In genomic region chr14:103879570-103880333, GRCh38 we compare ENCODE assay signal across 7 cellular contexts. TPM values are rescaled to one million over a fixed set of nuclear protein-coding genes. Genes with fewer than 3 reads are reported as not detected.
DNase-seq lines count a peak whose midpoint lies in the region; ATAC-seq and TF ChIP-seq lines count a peak whose summit lies in the region.

No MANE protein-coding gene starts in this region.

- in situ Hi-C loops in GM23248 (cut with MboI): no loop called here

- peak overlapping the region; percentile 55 for H2AFZ ChIP-seq in GM23248

- H3K4me1 ChIP-seq in GM23248 (ENCODE audit: insufficient read depth) (peaks cover 12% of the 10 kb centered on the region; the same call in 1 of the 2 replicates), right atrium auricular region (peaks cover 0 to 39% of the 10 kb centered on the region in 2 donors)

- no peak for TF ChIP-seq CTCF in right atrium auricular region (IDR thresholded peaks at IDR 0.05)

- no peak for ATAC-seq in activated CD8-positive, alpha-beta T cell treated with anti-CD3 and anti-CD28 coated beads, Interleukin-2, amount 10 ng/mL, durations not matched to agents 7 days and 5 days
- ATAC-seq in HG03095 (IDR thresholded peaks at IDR 0.05; ENCODE audit: unreplicated experiment) (no peak), HG02798 (IDR thresholded peaks at IDR 0.05; ENCODE audit: poor library complexity, unreplicated experiment) (no peak)

- H4K20me1 ChIP-seq in GM23248 (ENCODE audit: insufficient read depth): no peaks in the 10 kb centered on the region

- H3F3A ChIP-seq in GM23248 (ENCODE audit: insufficient read depth): peaks cover 9% of the 10 kb centered on the region; the same call in 1 of the 2 replicates

- H3K36me3 ChIP-seq in GM23248 (ENCODE audit: low read depth) (no peaks in the 10 kb centered on the region), right atrium auricular region (no peaks in the 10 kb centered on the region)

- no peak overlapping the region for H3K9ac ChIP-seq in GM23248

- H3K9me3 ChIP-seq in GM23248 (ENCODE audit: low read depth) (no peaks in the 10 kb centered on the region), right atrium auricular region (no peaks in the 10 kb centered on the region)

- H3K4me1 Mint-ChIP-seq in activated CD8-positive, alpha-beta T cell treated with anti-CD3 and anti-CD28 coated beads, Interleukin-2, amount 10 ng/mL, durations not matched to agents 7 days and 5 days (ENCODE audit: low read depth): peaks cover 20% of the 10 kb centered on the region
- H3K4me1 Mint-ChIP-seq in stimulated activated naive CD8-positive, alpha-beta T cell treated with anti-CD3 and anti-CD28 coated beads, Interleukin-15, Interleukin-2, amounts not matched to agents 100 ng/mL and 50 ng/mL, for 24 hours (ENCODE audit: low read depth): peaks cover 23% of the 10 kb centered on the region

- H3K4me3 Mint-ChIP-seq in activated CD8-positive, alpha-beta T cell treated with anti-CD3 and anti-CD28 coated beads, Interleukin-2, amount 10 ng/mL, durations not matched to agents 7 days and 5 days: peak overlapping the region; percentile 25
- peak overlapping the region; percentile 52 for H3K4me3 Mint-ChIP-seq in stimulated activated naive CD8-positive, alpha-beta T cell treated with anti-CD3 and anti-CD28 coated beads, Interleukin-15, Interleukin-2, amounts not matched to agents 100 ng/mL and 50 ng/mL, for 24 hours

- WGBS in GM23248 (ENCODE audit: low coverage in 1 of 2, low lambda C conversion rate in 2 of 2, missing lambda C conversion rate in 2 of 2), 2 experiments: 48 to 50% methylated on average over 33 to 34 of the region's 34 CpGs

- DNase-seq in GM23248: peak; percentile 66
- DNase-seq in activated CD8-positive, alpha-beta T cell treated with anti-CD3 and anti-CD28 coated beads, Interleukin-2, amount 10 ng/mL, durations not matched to agents 7 days and 5 days: no peak
- no peak for DNase-seq in right atrium auricular region (ENCODE audit: low spot score)
- no peak for DNase-seq in NCI-H82 treated with DMSO at 0.1 percent for 48 hours (lab: John Stamatoyannopoulos, UW; ENCODE audit: unreplicated experiment)

- H3K9me2 ChIP-seq in GM23248 (ENCODE audit: insufficient read depth): no peaks in the 10 kb centered on the region

- H3K36me3 Mint-ChIP-seq in activated CD8-positive, alpha-beta T cell treated with anti-CD3 and anti-CD28 coated beads, Interleukin-2, amount 10 ng/mL, durations not matched to agents 7 days and 5 days (ENCODE audit: low read depth): no peaks in the 10 kb centered on the region
- no peaks in the 10 kb centered on the region for H3K36me3 Mint-ChIP-seq in stimulated activated naive CD8-positive, alpha-beta T cell treated with anti-CD3 and anti-CD28 coated beads, Interleukin-15, Interleukin-2, amounts not matched to agents 100 ng/mL and 50 ng/mL, for 24 hours (ENCODE audit: low read depth)

- no peaks in the 10 kb centered on the region for H3K9me3 Mint-ChIP-seq in activated CD8-positive, alpha-beta T cell treated with anti-CD3 and anti-CD28 coated beads, Interleukin-2, amount 10 ng/mL, durations not matched to agents 7 days and 5 days (ENCODE audit: insufficient read depth)
- H3K9me3 Mint-ChIP-seq in stimulated activated naive CD8-positive, alpha-beta T cell treated with anti-CD3 and anti-CD28 coated beads, Interleukin-15, Interleukin-2, amounts not matched to agents 100 ng/mL and 50 ng/mL, for 24 hours: no peaks in the 10 kb centered on the region

- H3K27ac ChIP-seq in GM23248 (peak overlapping the region; percentile 11; the same call in 1 of the 2 replicates), right atrium auricular region (peak overlapping the region; percentile 85 to 87)

- H3K4me3 ChIP-seq in GM23248 (peak overlapping the region; percentile 63), right atrium auricular region (peak overlapping the region in 1 of 2 donors; percentile 34)

- H3K27me3 ChIP-seq in GM23248 (replicated peaks; ENCODE audit: insufficient read depth) (no peaks in the 10 kb centered on the region), right atrium auricular region (no peaks in the 10 kb centered on the region)

- H3K79me2 ChIP-seq in GM23248 (ENCODE audit: insufficient read depth): no peaks in the 10 kb centered on the region

- CTCF ChIA-PET in activated CD8-positive, alpha-beta T cell treated with anti-CD3 and anti-CD28 coated beads, Interleukin-2, amount 10 ng/mL, durations not matched to agents 7 days and 5 days (lab: Charles Lee): interaction anchor here (0.7 to 7.4 kb wide), 3 partner anchors 21 to 72 kb away, joined by 3 to 36 read pairs (median 5); no protein-coding TSS in a partner anchor

- H3K4me2 ChIP-seq in GM23248 (ENCODE audit: unreplicated experiment): peak overlapping the region; percentile 89

- H3K27me3 Mint-ChIP-seq in activated CD8-positive, alpha-beta T cell treated with anti-CD3 and anti-CD28 coated beads, Interleukin-2, amount 10 ng/mL, durations not matched to agents 7 days and 5 days (ENCODE audit: low read depth): no peaks in the 10 kb centered on the region
- peaks cover 2% of the 10 kb centered on the region for H3K27me3 Mint-ChIP-seq in stimulated activated naive CD8-positive, alpha-beta T cell treated with anti-CD3 and anti-CD28 coated beads, Interleukin-15, Interleukin-2, amounts not matched to agents 100 ng/mL and 50 ng/mL, for 24 hours

- H3K27ac Mint-ChIP-seq in activated CD8-positive, alpha-beta T cell treated with anti-CD3 and anti-CD28 coated beads, Interleukin-2, amount 10 ng/mL, durations not matched to agents 7 days and 5 days: no peak overlapping the region
- peak overlapping the region; percentile 58 for H3K27ac Mint-ChIP-seq in stimulated activated naive CD8-positive, alpha-beta T cell treated with anti-CD3 and anti-CD28 coated beads, Interleukin-15, Interleukin-2, amounts not matched to agents 100 ng/mL and 50 ng/mL, for 24 hours

- POLR2A ChIA-PET in activated CD8-positive, alpha-beta T cell treated with anti-CD3 and anti-CD28 coated beads, Interleukin-2, amount 10 ng/mL, durations not matched to agents 7 days and 5 days (lab: Charles Lee): interaction anchor here (0.8 kb wide), 1 partner anchor 7 kb away, joined by 4 read pairs; no protein-coding TSS in a partner anchor

RNA-seq across cellular contexts. Expression of gene PPP1R13B, which starts 32.4 kb away (rescaled TPM):
- 4.6 and 10.6 TPM in 2 replicates for total RNA-seq in GM23248 (2014; rRNA removed; shearing (Covaris generic))
- polyA plus RNA-seq in GM23248 (2016; fragmentation: Nextera tagmentation; extraction: Ambion mirVana): 2.0 and 2.4 TPM in 2 replicates
- total RNA-seq in activated CD8-positive, alpha-beta T cell treated with anti-CD3 and anti-CD28 coated beads, Interleukin-2, amount 10 ng/mL, durations not matched to agents 7 days and 5 days: 10 to 100 TPM; 11.9 to 12.6 TPM
- total RNA-seq in right atrium auricular region: 10 to 100 TPM; 45.7 to 47.8 TPM

RNA-seq across cellular contexts. Expression of gene TDRD9, which starts 48.5 kb away (rescaled TPM):
- total RNA-seq in GM23248 (2014; rRNA removed; shearing (Covaris generic)): not detected in 2 replicates
- not detected in 2 replicates for polyA plus RNA-seq in GM23248 (2016; fragmentation: Nextera tagmentation; extraction: Ambion mirVana)
- 1 to 10 TPM; 1.3 to 2.7 TPM for total RNA-seq in activated CD8-positive, alpha-beta T cell treated with anti-CD3 and anti-CD28 coated beads, Interleukin-2, amount 10 ng/mL, durations not matched to agents 7 days and 5 days
- 10 to 100 TPM in 1 of 2 donors, 1 to 10 TPM in 1; 8.6 to 20.8 TPM for total RNA-seq in right atrium auricular region
